In the genomic region with DNA sequence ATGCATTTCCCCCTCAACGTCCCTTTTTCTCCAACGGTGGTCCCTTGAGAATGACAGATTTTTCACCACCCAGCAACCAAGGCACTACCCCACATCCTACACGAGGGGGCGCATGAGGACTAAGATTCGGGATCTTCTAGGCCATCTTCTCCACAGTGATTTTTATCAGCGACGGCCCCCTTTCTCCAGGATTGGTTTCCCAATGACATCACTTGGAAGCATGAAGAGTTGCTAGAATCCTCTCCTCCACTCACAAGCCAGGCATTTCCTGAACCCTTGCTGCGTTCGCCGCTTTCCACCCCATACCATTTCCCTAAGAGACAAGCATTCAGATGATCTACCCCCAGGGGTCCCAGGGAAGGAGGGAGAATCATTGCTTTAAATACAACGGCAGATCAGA, we compare ENCODE assay signal across 8 cellular contexts.
DNase-seq lines count a peak whose midpoint lies in the region; ATAC-seq, FAIRE-seq and TF ChIP-seq lines count a peak whose summit lies in the region.

No MANE protein-coding gene starts in this region.

- H3K9me3 ChIP-seq in RWPE2 (ENCODE audit: severe bottlenecking) (no peaks in the 10 kb centered on the region), pancreas (no peaks in the 10 kb centered on the region), tibial nerve (no peaks in the 10 kb centered on the region)

- TF ChIP-seq CTCF in RWPE2 (IDR thresholded peaks at IDR 0.05; ENCODE audit: poor library complexity, severe bottlenecking) (peak; percentile 89), pancreas (IDR thresholded peaks at IDR 0.05) (peak; percentile 72 to 79 (median 77)), tibial nerve (IDR thresholded peaks at IDR 0.05) (peak; percentile 87 to 96 (median 91))

- peaks cover 18% of the 10 kb centered on the region for H3K4me1 ChIP-seq in RWPE2 (ENCODE audit: insufficient read depth, poor library complexity, severe bottlenecking)
- H3K4me1 ChIP-seq in pancreas: peaks cover 0 to 15% (median 14%) of the 10 kb centered on the region in 3 donors
- peaks cover 0 to 9% (median 4%) of the 10 kb centered on the region in 4 donors for H3K4me1 ChIP-seq in tibial nerve

- ATAC-seq in GM19328 (IDR thresholded peaks at IDR 0.05; ENCODE audit: unreplicated experiment) (peak; percentile 59), RWPE2 (ENCODE audit: low read depth) (peak; percentile 58), pancreas (peak; percentile 45 to 86 (median 74))

- intact Hi-C loops in pancreas (cut with DNase I): loop anchor here in 2 of 3 donors (10.0 kb wide), 3 partner anchors 262 to 732 kb away; no protein-coding TSS in a partner anchor

- H3K27ac ChIP-seq in RWPE2 (ENCODE audit: poor library complexity, severe bottlenecking): no peak overlapping the region
- H3K27ac ChIP-seq in pancreas: no peak overlapping the region
- H3K27ac ChIP-seq in tibial nerve: no peak overlapping the region

- H3K4me3 ChIP-seq in RWPE2 (ENCODE audit: severe bottlenecking) (no peak overlapping the region), pancreas (no peak overlapping the region), tibial nerve (no peak overlapping the region)

- H3K27me3 ChIP-seq in RWPE2 (ENCODE audit: insufficient read depth, poor library complexity, severe bottlenecking) (no peaks in the 10 kb centered on the region), pancreas (no peaks in the 10 kb centered on the region), tibial nerve (no peaks in the 10 kb centered on the region)

- peak in 1 of 2 donors; percentile 28 for TF ChIP-seq EP300 in tibial nerve (IDR thresholded peaks at IDR 0.05)

- FAIRE-seq in pancreas (lab: Jason Lieb, UNC): peak; percentile 32

- peak; percentile 79 for DNase-seq in CD1c-positive myeloid dendritic cell (ENCODE audit: extremely low spot score)
- DNase-seq in HuH-7.5 (ENCODE audit: low spot score): peak; percentile 15
- no peak for DNase-seq in RWPE2 (ENCODE audit: low spot score)
- DNase-seq in activated gamma-delta T cell treated with anti-CD3 and anti-CD28 coated beads, Interleukin-2, amount 50 U/mL, for 16 hours (ENCODE audit: low read depth): peak; percentile 53
- DNase-seq in globus pallidus (ENCODE audit: low spot score): peak; percentile 57
- peak in 5 of 6 donors; percentile 9 to 62 (median 45) for DNase-seq in pancreas
- DNase-seq in tibial nerve (ENCODE audit: low spot score in 2 of 2): peak; percentile 40 to 72

- TF ChIP-seq POLR2A in tibial nerve (IDR thresholded peaks at IDR 0.05): no peak

- WGBS in pancreas, 2 donors: 26% methylated on average over 11 of the region's 11 CpGs
- 17% methylated on average over 11 of the region's 11 CpGs for WGBS in tibial nerve, 2 donors

- H3K36me3 ChIP-seq in RWPE2 (ENCODE audit: low read depth): no peaks in the 10 kb centered on the region
- no peaks in the 10 kb centered on the region for H3K36me3 ChIP-seq in pancreas
- no peaks in the 10 kb centered on the region for H3K36me3 ChIP-seq in tibial nerve
